ENCODE assay signal across 19 cellular contexts in the genomic region with DNA sequence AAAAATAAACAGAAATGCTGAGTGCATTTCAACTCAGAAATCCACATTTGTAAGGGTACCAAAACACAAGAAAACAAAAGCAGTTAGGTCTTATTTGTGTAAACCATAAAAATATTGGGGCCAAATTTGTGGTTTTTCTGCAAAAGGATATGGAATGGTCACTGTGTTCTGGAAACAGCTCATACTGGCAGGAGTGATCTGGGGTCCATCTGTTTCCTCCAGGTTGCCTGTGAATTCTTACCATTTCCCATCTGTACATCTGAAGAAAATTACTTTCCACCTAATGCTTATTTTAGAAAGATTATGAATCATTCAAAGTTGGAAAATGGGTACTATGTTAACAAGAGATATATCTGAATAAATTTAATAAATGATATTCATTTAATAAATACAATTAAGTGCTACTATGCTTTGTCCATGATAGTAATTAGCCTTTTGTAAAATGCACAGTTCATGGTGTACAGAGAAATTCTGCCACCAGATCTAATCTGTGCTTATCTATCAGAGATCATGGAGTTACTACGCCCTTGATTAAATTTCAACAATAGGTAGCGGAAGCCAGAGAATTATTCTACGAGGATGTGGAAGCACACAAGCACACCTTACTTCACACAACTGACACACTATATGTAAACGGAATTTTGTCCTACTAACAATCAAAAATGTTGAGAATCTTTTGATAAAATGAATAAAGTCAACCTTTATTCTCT. TPM values are rescaled to one million over a fixed set of nuclear protein-coding genes. Genes with fewer than 3 reads are reported as not detected.
DNase-seq lines count a peak whose midpoint lies in the region; ATAC-seq, FAIRE-seq and TF ChIP-seq lines count a peak whose summit lies in the region.
"Had no signal": no experiment of that assay in that cellular context is flagged by ENCODE, and none has a peak within 500 bp of the region (broad histone marks: within the 10 kb centered on the region; RNA-seq: fewer than 3 reads in every experiment).

No MANE protein-coding gene starts in this region.

- H3K4me3 Mint-ChIP-seq in astrocyte (ENCODE audit: unreplicated experiment): no peak overlapping the region
- no peak overlapping the region for H3K4me3 Mint-ChIP-seq in T-helper 17 cell
- no peak overlapping the region for H3K4me3 Mint-ChIP-seq in CD8-positive, alpha-beta T cell
- H3K4me3 Mint-ChIP-seq in activated T-cell treated with anti-CD3 and anti-CD28 coated beads, Interleukin-2, amount 50 U/mL, for 24 hours: no peak overlapping the region
- H3K4me3 Mint-ChIP-seq: CD4-positive, alpha-beta T cell; GM23338 had no signal

- peak; percentile 9 for FAIRE-seq in astrocyte (lab: Jason Lieb, UNC)

- H2AFZ ChIP-seq in astrocyte (ENCODE audit: low read depth, low read length): no peak overlapping the region
- H2AFZ ChIP-seq: GM23338 had no signal

- POLR2A ChIA-PET in CD8-positive, alpha-beta T cell (lab: Charles Lee): no interaction called here

- peaks cover 8% of the 10 kb centered on the region for H3K36me3 Mint-ChIP-seq in astrocyte (ENCODE audit: low read depth, unreplicated experiment)
- peaks cover 4% of the 10 kb centered on the region for H3K36me3 Mint-ChIP-seq in T-helper 17 cell (ENCODE audit: low read depth)
- H3K36me3 Mint-ChIP-seq in CD8-positive, alpha-beta T cell: peaks cover 10% of the 10 kb centered on the region
- H3K36me3 Mint-ChIP-seq in activated T-cell treated with anti-CD3 and anti-CD28 coated beads, Interleukin-2, amount 50 U/mL, for 24 hours (ENCODE audit: low read depth): peaks cover 19% of the 10 kb centered on the region

- H3K9me3 ChIP-seq in astrocyte (ENCODE audit: insufficient read depth, low read depth, low read length) (no peaks in the 10 kb centered on the region), T-helper 17 cell (ENCODE audit: control insufficient read depth, low read length, poor library complexity, severe bottlenecking) (no peaks in the 10 kb centered on the region)
- H3K9me3 ChIP-seq in CD8-positive, alpha-beta T cell (ENCODE audit: low read length): no peaks in the 10 kb centered on the region
- H3K9me3 ChIP-seq: BE2C, SJCRH30 had no signal

- H3K4me1 Mint-ChIP-seq in astrocyte (ENCODE audit: low read depth, unreplicated experiment): peaks cover 12% of the 10 kb centered on the region
- H3K4me1 Mint-ChIP-seq in T-helper 17 cell: peaks cover 4% of the 10 kb centered on the region
- H3K4me1 Mint-ChIP-seq in CD8-positive, alpha-beta T cell (ENCODE audit: low read depth): peaks cover 2% of the 10 kb centered on the region
- H3K4me1 Mint-ChIP-seq in activated T-cell treated with anti-CD3 and anti-CD28 coated beads, Interleukin-2, amount 50 U/mL, for 24 hours (ENCODE audit: low read depth): peaks cover 10% of the 10 kb centered on the region

- H3K36me3 ChIP-seq in astrocyte (ENCODE audit: insufficient read depth, low read length): no peaks in the 10 kb centered on the region
- H3K36me3 ChIP-seq in CD8-positive, alpha-beta T cell (ENCODE audit: insufficient read depth, low read length): no peaks in the 10 kb centered on the region

- CTCF ChIA-PET in CD8-positive, alpha-beta T cell (lab: Charles Lee): no interaction called here

- H3K27me3 Mint-ChIP-seq in astrocyte (ENCODE audit: low read depth, unreplicated experiment) (no peaks in the 10 kb centered on the region), T-helper 17 cell (no peaks in the 10 kb centered on the region)
- no peaks in the 10 kb centered on the region for H3K27me3 Mint-ChIP-seq in CD8-positive, alpha-beta T cell (ENCODE audit: low read depth)
- H3K27me3 Mint-ChIP-seq in activated T-cell treated with anti-CD3 and anti-CD28 coated beads, Interleukin-2, amount 50 U/mL, for 24 hours: no peaks in the 10 kb centered on the region
- H3K27me3 Mint-ChIP-seq: CD4-positive, alpha-beta T cell had no signal

- peak; percentile 39 for DNase-seq in AG10803 (ENCODE audit: low read depth)
- DNase-seq in EL: peak; percentile 14
- DNase-seq in astrocyte (ENCODE audit: low read depth): no peak
- DNase-seq in fibroblast of mammary gland (ENCODE audit: low read depth): peak; percentile 24
- DNase-seq in T-helper 17 cell: no peak
- no peak for DNase-seq in CD8-positive, alpha-beta T cell
- no peak for DNase-seq in T1000 (lab: John Stamatoyannopoulos, UW)
- DNase-seq in activated T-cell treated with anti-CD3 and anti-CD28 coated beads, Interleukin-2, amount 50 U/mL, for 24 hours: no peak
- DNase-seq: BE2C; Calu3; CD4-positive, alpha-beta T cell; DMS79 treated with DMSO at 0.1 percent for 48 hours; GF-D8; NCI-H1105 treated with DMSO at 0.1 percent for 48 hours; NCI-H1694 treated with DMSO at 0.1 percent for 48 hours; SJCRH30 had no signal

- intact Hi-C loops in CD8-positive, alpha-beta T cell (cut with DNase I, micrococcal nuclease): loop anchor here in 1 of 2 experiments (5.0 to 10.0 kb wide), 2 partner anchors 267 to 605 kb away; partner anchors contain the start of gene BMPR2

- no peak overlapping the region for H3K27ac ChIP-seq in astrocyte (ENCODE audit: low read depth, low read length)
- no peak overlapping the region for H3K27ac ChIP-seq in CD8-positive, alpha-beta T cell (ENCODE audit: low read depth, low read length)
- H3K27ac ChIP-seq: RWPE1, SJCRH30 had no signal

- H3K4me2 ChIP-seq in astrocyte (ENCODE audit: low read length): no peak overlapping the region
- H3K4me2 ChIP-seq: GM23338 had no signal

- no peak overlapping the region for H3K9ac ChIP-seq in astrocyte (ENCODE audit: low read length)

- H3K4me3 ChIP-seq in AG10803 (ENCODE audit: low read length) (no peak overlapping the region), astrocyte (ENCODE audit: insufficient read depth, low read depth, low read length) (no peak overlapping the region), fibroblast of mammary gland (ENCODE audit: control insufficient read depth, low read depth, low read length) (no peak overlapping the region)
- H3K4me3 ChIP-seq in CD8-positive, alpha-beta T cell (ENCODE audit: low read depth, low read length): no peak overlapping the region
- H3K4me3 ChIP-seq: GM23338, SJCRH30 had no signal

- no peaks in the 10 kb centered on the region for H3K27me3 ChIP-seq in astrocyte (ENCODE audit: insufficient read depth, low read length)
- H3K27me3 ChIP-seq in CD8-positive, alpha-beta T cell (ENCODE audit: insufficient read depth, low read length): no peaks in the 10 kb centered on the region
- H3K27me3 ChIP-seq: BE2C, SJCRH30 had no signal

- no peak for ATAC-seq in T-helper 17 cell
- no peak for ATAC-seq in CD8-positive, alpha-beta T cell
- ATAC-seq: GM23338, HCT116 had no signal

- H3K79me2 ChIP-seq in astrocyte (ENCODE audit: insufficient read depth, low read length): peaks cover 57% of the 10 kb centered on the region

- peaks cover 7% of the 10 kb centered on the region for H3K4me1 ChIP-seq in astrocyte (ENCODE audit: insufficient read depth, low read length)
- H3K4me1 ChIP-seq in CD8-positive, alpha-beta T cell (ENCODE audit: insufficient read depth, low read length): no peaks in the 10 kb centered on the region
- H3K4me1 ChIP-seq: BE2C, SJCRH30 had no signal

- peaks cover 37% of the 10 kb centered on the region for H4K20me1 ChIP-seq in astrocyte (ENCODE audit: insufficient read depth, low read length)

- H3K27ac Mint-ChIP-seq in astrocyte (ENCODE audit: unreplicated experiment) (no peak overlapping the region), T-helper 17 cell (no peak overlapping the region)
- H3K27ac Mint-ChIP-seq in CD8-positive, alpha-beta T cell: no peak overlapping the region
- H3K27ac Mint-ChIP-seq in activated T-cell treated with anti-CD3 and anti-CD28 coated beads, Interleukin-2, amount 50 U/mL, for 24 hours: no peak overlapping the region
- H3K27ac Mint-ChIP-seq: CD4-positive, alpha-beta T cell; GM23338 had no signal

- TF ChIP-seq CTCF in AG10803 (conservative IDR thresholded peaks at IDR 0.05; ENCODE audit: low read length): no peak
- TF ChIP-seq CTCF in astrocyte (IDR thresholded peaks at IDR 0.05; ENCODE audit: insufficient read depth, low read depth, low read length): no peak
- TF ChIP-seq CTCF in fibroblast of mammary gland (conservative IDR thresholded peaks at IDR 0.05; ENCODE audit: control insufficient read depth, insufficient read depth, low read depth, low read length): no peak
- TF ChIP-seq CTCF in CD8-positive, alpha-beta T cell (IDR thresholded peaks at IDR 0.05): no peak

- no peaks in the 10 kb centered on the region for H3K9me3 Mint-ChIP-seq in astrocyte (ENCODE audit: unreplicated experiment)
- H3K9me3 Mint-ChIP-seq in CD8-positive, alpha-beta T cell: no peaks in the 10 kb centered on the region
- H3K9me3 Mint-ChIP-seq in activated T-cell treated with anti-CD3 and anti-CD28 coated beads, Interleukin-2, amount 50 U/mL, for 24 hours: no peaks in the 10 kb centered on the region
- H3K9me3 Mint-ChIP-seq: CD4-positive, alpha-beta T cell; GM23338 had no signal

RNA-seq across cellular contexts. Expression of gene ALS2, which starts 10.9 kb away (rescaled TPM):
- total RNA-seq in astrocyte (48.9 and 54.0 TPM in 2 replicates), T-helper 17 cell (1 to 10 TPM; 6.6 to 6.7 TPM)
- total RNA-seq in CD8-positive, alpha-beta T cell: 1 to 10 TPM; 6.6 to 9.0 TPM

RNA-seq across cellular contexts. Expression of gene CDK15, which starts 36.5 kb away (rescaled TPM):
- total RNA-seq in astrocyte: 6.6 and 9.3 TPM in 2 replicates
- total RNA-seq in T-helper 17 cell: not detected
- total RNA-seq in CD8-positive, alpha-beta T cell: not detected
- total RNA-seq: Calu3; CD4-positive, alpha-beta T cell; GM23338 had no signal

Comparison
In these comparisons a context has a peak if more than half of its experiments do, and no peak if none do; other contexts are left out.
1. DNase-seq: peak in AG10803 (single experiment), EL (single experiment) and fibroblast of mammary gland (single experiment); none in astrocyte (single experiment), T-helper 17 cell (0 of 3), CD8-positive, alpha-beta T cell (0 of 7), T1000 (single experiment) and activated T-cell treated with anti-CD3 and anti-CD28 coated beads, Interleukin-2, amount 50 U/mL, for 24 hours (single experiment).